ENCODE assay signal across 26 cellular contexts in the genomic region with DNA sequence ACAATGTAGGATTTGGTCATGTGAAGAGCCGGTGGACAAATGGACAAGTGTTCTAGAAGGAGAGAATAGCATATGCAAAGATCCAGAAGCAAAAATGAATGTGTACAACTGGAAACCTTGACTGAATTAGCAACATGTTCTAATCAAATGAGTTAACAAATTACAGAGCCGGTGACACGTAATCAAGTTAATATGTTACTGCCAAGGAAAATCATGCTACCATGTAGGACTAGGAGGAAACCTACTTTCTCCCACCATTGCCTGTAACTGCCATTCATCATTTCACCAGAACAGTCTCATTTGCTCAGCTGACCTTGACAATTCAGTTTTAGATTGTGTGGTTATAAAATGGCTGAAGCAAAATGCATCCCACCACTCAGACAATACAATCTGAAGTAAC.
"Had no signal": no experiment of that assay in that cellular context is flagged by ENCODE, and none has a peak within 500 bp of the region (broad histone marks: within the 10 kb centered on the region; RNA-seq: fewer than 3 reads in every experiment).

No MANE protein-coding gene starts in this region.

- H3K4me1 Mint-ChIP-seq: activated CD4-positive, alpha-beta T cell treated with anti-CD3 and anti-CD28 coated beads, Interleukin-2, amount 10 ng/mL, durations not matched to agents 7 days and 5 days; central memory CD8-positive, alpha-beta T cell had no signal

- H3K27ac ChIP-seq: ascending aorta, body of pancreas had no signal

- H3K27me3 Mint-ChIP-seq: activated CD4-positive, alpha-beta memory T cell treated with anti-CD3 and anti-CD28 coated beads for 36 hours; activated CD4-positive, alpha-beta T cell treated with anti-CD3 and anti-CD28 coated beads, Interleukin-2, amount 10 ng/mL, durations not matched to agents 7 days and 5 days; activated naive CD8-positive, alpha-beta T cell treated with anti-CD3 and anti-CD28 coated beads, Interleukin-2, amount 50 U/mL, for 24 hours; central memory CD8-positive, alpha-beta T cell had no signal

- DNase-seq: activated CD4-positive, alpha-beta memory T cell treated with anti-CD3 and anti-CD28 coated beads for 36 hours; activated CD4-positive, alpha-beta T cell treated with anti-CD3 and anti-CD28 coated beads, Interleukin-2, amount 10 ng/mL, durations not matched to agents 7 days and 5 days; activated CD4-positive, CD25-positive, alpha-beta regulatory T cell; activated CD8-positive, alpha-beta memory T cell treated with anti-CD3 and anti-CD28 coated beads for 24 hours; activated effector memory CD4-positive, alpha-beta T cell treated with anti-CD3 and anti-CD28 coated beads, Interleukin-2, amount 50 U/mL, for 16 hours; activated naive CD4-positive, alpha-beta T cell treated with Interleukin-2 at 50 U/mL for 16 hours; activated naive CD8-positive, alpha-beta T cell treated with anti-CD3 and anti-CD28 coated beads, Interleukin-2, amount 50 U/mL, for 24 hours; activated T-cell treated with anti-CD3 and anti-CD28 coated beads, Interleukin-2, amount 50 U/mL, for 4 hours; amniotic stem cell; body of pancreas; Kasumi-1; KBM-7; NCI-H1105 treated with DMSO at 0.1 percent for 48 hours; NCI-H146; NCI-H187 treated with DMSO at 0.1 percent for 48 hours; NCI-H2171; NCI-H2227 treated with DMSO at 0.1 percent for 48 hours; NCI-H774; NK-92 treated with Interleukin-12 subunit alpha and Interleukin-12 subunit beta, amount 100 ng/mL, for 24 hours; SHP77 treated with DMSO at 0.1 percent for 48 hours; T-helper 2 cell; T1000 had no signal

- ATAC-seq: activated naive CD4-positive, alpha-beta T cell treated with anti-CD3 and anti-CD28 coated beads, Interleukin-2, amount 50 U/mL, for 72 hours; activated naive CD8-positive, alpha-beta T cell treated with anti-CD3 and anti-CD28 coated beads, Interleukin-2, amount 50 U/mL, for 24 hours; activated T-cell treated with anti-CD3 and anti-CD28 coated beads, Interleukin-2, amount 50 U/mL, for 4 hours; body of pancreas had no signal

- H3K27ac Mint-ChIP-seq: activated CD4-positive, alpha-beta memory T cell treated with anti-CD3 and anti-CD28 coated beads for 36 hours; activated CD4-positive, alpha-beta T cell treated with anti-CD3 and anti-CD28 coated beads, Interleukin-2, amount 10 ng/mL, durations not matched to agents 7 days and 5 days; activated naive CD4-positive, alpha-beta T cell treated with anti-CD3 and anti-CD28 coated beads, Interleukin-2, amount 50 U/mL, for 72 hours; activated naive CD8-positive, alpha-beta T cell treated with anti-CD3 and anti-CD28 coated beads, Interleukin-2, amount 50 U/mL, for 24 hours had no signal

- H3K4me3 Mint-ChIP-seq: activated CD4-positive, alpha-beta memory T cell treated with anti-CD3 and anti-CD28 coated beads for 36 hours; activated CD4-positive, alpha-beta T cell treated with anti-CD3 and anti-CD28 coated beads, Interleukin-2, amount 10 ng/mL, durations not matched to agents 7 days and 5 days; activated naive CD8-positive, alpha-beta T cell treated with anti-CD3 and anti-CD28 coated beads, Interleukin-2, amount 50 U/mL, for 24 hours; activated T-cell treated with anti-CD3 and anti-CD28 coated beads, Interleukin-2, amount 50 U/mL, for 4 hours; central memory CD8-positive, alpha-beta T cell had no signal

- H3K9me3 Mint-ChIP-seq: activated CD4-positive, alpha-beta memory T cell treated with anti-CD3 and anti-CD28 coated beads for 36 hours; activated CD4-positive, alpha-beta T cell treated with anti-CD3 and anti-CD28 coated beads, Interleukin-2, amount 10 ng/mL, durations not matched to agents 7 days and 5 days; activated naive CD4-positive, alpha-beta T cell treated with anti-CD3 and anti-CD28 coated beads, Interleukin-2, amount 50 U/mL, for 72 hours; activated naive CD8-positive, alpha-beta T cell treated with anti-CD3 and anti-CD28 coated beads, Interleukin-2, amount 50 U/mL, for 24 hours; activated T-cell treated with anti-CD3 and anti-CD28 coated beads, Interleukin-2, amount 50 U/mL, for 4 hours; central memory CD8-positive, alpha-beta T cell had no signal

- FAIRE-seq: TTC549 had no signal

- H3K9me3 ChIP-seq: ascending aorta, body of pancreas had no signal

- H3K4me3 ChIP-seq: ascending aorta, body of pancreas had no signal

- H3K27me3 ChIP-seq: ascending aorta, body of pancreas had no signal

- H3K36me3 ChIP-seq: ascending aorta had no signal
